Comparison of ENCODE assay signal across 2 cellular contexts in the genomic region with DNA sequence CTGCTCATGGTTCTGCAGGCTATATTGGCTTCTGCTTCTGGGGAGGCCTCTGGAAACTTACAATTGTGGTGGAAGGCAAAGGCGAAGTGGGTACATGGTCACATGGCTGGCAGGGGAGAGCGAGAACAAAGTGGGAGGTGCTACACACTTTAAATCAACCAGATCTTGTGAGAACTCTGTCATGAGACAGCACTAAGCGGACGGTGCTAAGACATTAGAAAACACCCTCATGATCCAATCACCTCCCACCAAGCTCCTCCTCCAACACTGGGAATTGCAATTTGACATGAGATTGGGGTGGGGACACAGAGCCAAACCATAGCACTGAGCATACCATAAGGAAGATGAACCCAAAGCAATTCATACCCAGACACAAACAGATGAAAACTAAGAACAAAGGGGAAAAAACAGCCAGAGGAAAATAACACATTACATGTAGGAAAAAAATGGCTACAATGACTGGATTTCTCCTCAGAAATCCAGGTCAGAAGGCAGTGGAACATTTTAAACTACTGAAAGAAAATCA.
TF ChIP-seq lines count a peak whose summit lies in the region.

No MANE protein-coding gene starts in this region.

TF ChIP-seq in GM23338, 12 proteins besides CTCF, POLR2A, EP300 and RAD21 (continued from another document):
- TF ChIP-seq REST (IDR thresholded peaks at IDR 0.05; ENCODE audit: unreplicated experiment): no peak
- TF ChIP-seq EZH2 (IDR thresholded peaks at IDR 0.05; ENCODE audit: low read depth, unreplicated experiment): no peak

TF ChIP-seq in WTC11, 78 proteins besides CTCF, POLR2A, EP300 and RAD21 (continued from another document):
- TF ChIP-seq, protein P1, sequence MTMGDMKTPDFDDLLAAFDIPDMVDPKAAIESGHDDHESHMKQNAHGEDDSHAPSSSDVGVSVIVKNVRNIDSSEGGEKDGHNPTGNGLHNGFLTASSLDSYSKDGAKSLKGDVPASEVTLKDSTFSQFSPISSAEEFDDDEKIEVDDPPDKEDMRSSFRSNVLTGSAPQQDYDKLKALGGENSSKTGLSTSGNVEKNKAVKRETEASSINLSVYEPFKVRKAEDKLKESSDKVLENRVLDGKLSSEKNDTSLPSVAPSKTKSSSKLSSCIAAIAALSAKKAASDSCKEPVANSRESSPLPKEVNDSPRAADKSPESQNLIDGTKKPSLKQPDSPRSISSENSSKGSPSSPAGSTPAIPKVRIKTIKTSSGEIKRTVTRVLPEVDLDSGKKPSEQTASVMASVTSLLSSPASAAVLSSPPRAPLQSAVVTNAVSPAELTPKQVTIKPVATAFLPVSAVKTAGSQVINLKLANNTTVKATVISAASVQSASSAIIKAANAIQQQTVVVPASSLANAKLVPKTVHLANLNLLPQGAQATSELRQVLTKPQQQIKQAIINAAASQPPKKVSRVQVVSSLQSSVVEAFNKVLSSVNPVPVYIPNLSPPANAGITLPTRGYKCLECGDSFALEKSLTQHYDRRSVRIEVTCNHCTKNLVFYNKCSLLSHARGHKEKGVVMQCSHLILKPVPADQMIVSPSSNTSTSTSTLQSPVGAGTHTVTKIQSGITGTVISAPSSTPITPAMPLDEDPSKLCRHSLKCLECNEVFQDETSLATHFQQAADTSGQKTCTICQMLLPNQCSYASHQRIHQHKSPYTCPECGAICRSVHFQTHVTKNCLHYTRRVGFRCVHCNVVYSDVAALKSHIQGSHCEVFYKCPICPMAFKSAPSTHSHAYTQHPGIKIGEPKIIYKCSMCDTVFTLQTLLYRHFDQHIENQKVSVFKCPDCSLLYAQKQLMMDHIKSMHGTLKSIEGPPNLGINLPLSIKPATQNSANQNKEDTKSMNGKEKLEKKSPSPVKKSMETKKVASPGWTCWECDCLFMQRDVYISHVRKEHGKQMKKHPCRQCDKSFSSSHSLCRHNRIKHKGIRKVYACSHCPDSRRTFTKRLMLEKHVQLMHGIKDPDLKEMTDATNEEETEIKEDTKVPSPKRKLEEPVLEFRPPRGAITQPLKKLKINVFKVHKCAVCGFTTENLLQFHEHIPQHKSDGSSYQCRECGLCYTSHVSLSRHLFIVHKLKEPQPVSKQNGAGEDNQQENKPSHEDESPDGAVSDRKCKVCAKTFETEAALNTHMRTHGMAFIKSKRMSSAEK (CRISPR knock-in tag; IDR thresholded peaks at IDR 0.05; ENCODE audit: borderline replicate concordance): no peak
- no peak for TF ChIP-seq ZBTB21 (CRISPR knock-in tag; IDR thresholded peaks at IDR 0.05; ENCODE audit: borderline replicate concordance)
- TF ChIP-seq, protein P2, sequence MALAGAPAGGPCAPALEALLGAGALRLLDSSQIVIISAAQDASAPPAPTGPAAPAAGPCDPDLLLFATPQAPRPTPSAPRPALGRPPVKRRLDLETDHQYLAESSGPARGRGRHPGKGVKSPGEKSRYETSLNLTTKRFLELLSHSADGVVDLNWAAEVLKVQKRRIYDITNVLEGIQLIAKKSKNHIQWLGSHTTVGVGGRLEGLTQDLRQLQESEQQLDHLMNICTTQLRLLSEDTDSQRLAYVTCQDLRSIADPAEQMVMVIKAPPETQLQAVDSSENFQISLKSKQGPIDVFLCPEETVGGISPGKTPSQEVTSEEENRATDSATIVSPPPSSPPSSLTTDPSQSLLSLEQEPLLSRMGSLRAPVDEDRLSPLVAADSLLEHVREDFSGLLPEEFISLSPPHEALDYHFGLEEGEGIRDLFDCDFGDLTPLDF (CRISPR knock-in tag; IDR thresholded peaks at IDR 0.05): no peak
- TF ChIP-seq GABPB1 (CRISPR knock-in tag; IDR thresholded peaks at IDR 0.05): no peak
- TF ChIP-seq ELF4 (CRISPR knock-in tag; IDR thresholded peaks at IDR 0.05; ENCODE audit: low read depth): no peak
- TF ChIP-seq JUN (CRISPR knock-in tag; IDR thresholded peaks at IDR 0.05): no peak
- TF ChIP-seq NR1H2 (CRISPR knock-in tag; IDR thresholded peaks at IDR 0.05): no peak
- no peak for TF ChIP-seq NR3C1 (CRISPR knock-in tag; conservative IDR thresholded peaks at IDR 0.05; ENCODE audit: low read depth)
- TF ChIP-seq ATF6 (CRISPR knock-in tag; IDR thresholded peaks at IDR 0.05): no peak
- no peak for TF ChIP-seq KAT7 (CRISPR knock-in tag; IDR thresholded peaks at IDR 0.05; ENCODE audit: borderline replicate concordance)
- no peak for TF ChIP-seq STAT6 (CRISPR knock-in tag; conservative IDR thresholded peaks at IDR 0.05; ENCODE audit: low read depth)
- TF ChIP-seq IRF2 (CRISPR knock-in tag; IDR thresholded peaks at IDR 0.05; ENCODE audit: borderline replicate concordance, low read depth): no peak
- no peak for TF ChIP-seq SOX15 (CRISPR knock-in tag; IDR thresholded peaks at IDR 0.05)
